8 cellular contexts compared by ENCODE assay signal in genomic region chr15:49154799-49155109, GRCh38. TPM values are rescaled to one million over a fixed set of nuclear protein-coding genes. Genes with fewer than 3 reads are reported as not detected.
A peak's percentile ranks its signal among the peaks of the same experiment; 100 is the strongest.
DNase-seq lines count a peak whose midpoint lies in the region; ATAC-seq, FAIRE-seq and TF ChIP-seq lines count a peak whose summit lies in the region.

No MANE protein-coding gene starts in this region.

- WGBS in HepG2 (ENCODE audit: low lambda C conversion rate) = 0% methylated on average over 7 of the region's 7 CpGs
- WGBS in upper lobe of left lung, 2 donors = 1% methylated on average over 5 to 7 of the region's 7 CpGs

- H3K4me2 ChIP-seq in HepG2 (ENCODE audit: low read depth, low read length) = peak overlapping the region; percentile 84

- peaks cover 68% of the 10 kb centered on the region for H3K79me2 ChIP-seq in HepG2 (ENCODE audit: insufficient read depth, low read length)

- intact Hi-C loops in HepG2 (cut with micrococcal nuclease; ENCODE audit: unreplicated experiment) = loop anchor here (2.0 kb wide), 2 partner anchors 16 to 70 kb away; partner anchors contain the start of gene GALK2

- POLR2A ChIA-PET in AG04449 (lab: Yijun Ruan, JAX) = no interaction called here
- POLR2A ChIA-PET in HEK293 (lab: Yijun Ruan, JAX) = interaction anchor here (1.2 to 2.5 kb wide), 3 partner anchors 15 to 179 kb away, joined by 3 to 27 read pairs (median 6); partner anchors contain the start of genes GALK2 and SECISBP2L
- POLR2A ChIA-PET in HepG2 (lab: Yijun Ruan, JAX) = interaction anchor here (3.7 kb wide), 1 partner anchor 15 kb away, joined by 40 read pairs; the partner anchor contains the start of gene GALK2

- peaks cover 4% of the 10 kb centered on the region; the same call in 1 of the 2 replicates for H3K4me1 ChIP-seq in HEK293 (ENCODE audit: control insufficient read depth, insufficient read depth, low read length)
- H3K4me1 ChIP-seq in HepG2 (ENCODE audit: insufficient read depth, low read length) = peaks cover 31% of the 10 kb centered on the region
- peaks cover 21 to 49% (median 35%) of the 10 kb centered on the region in 4 donors for H3K4me1 ChIP-seq in upper lobe of left lung

- TF ChIP-seq POLR2A in HepG2 (IDR thresholded peaks at IDR 0.05; ENCODE audit: insufficient read depth in 1 of 2, low read depth in 2 of 2, low read length in 2 of 2) = no peak
- TF ChIP-seq POLR2A in upper lobe of left lung (IDR thresholded peaks at IDR 0.05) = no peak

- CTCF ChIA-PET in AG04449 (lab: Yijun Ruan, JAX) = interaction anchor here (0.8 to 3.2 kb wide), 3 partner anchors 9 to 293 kb away, joined by 3 to 28 read pairs (median 4); partner anchors contain the start of gene FGF7
- CTCF ChIA-PET in HEK293 (lab: Yijun Ruan, JAX) = interaction anchor here (0.6 to 2.6 kb wide), 2 partner anchors 9 to 908 kb away, joined by 4 to 11 read pairs; no protein-coding TSS in a partner anchor
- CTCF ChIA-PET in HepG2 (lab: Yijun Ruan, JAX; ENCODE audit: low intra/inter-chr PET ratio, low total read pairs) = no interaction called here

- TF ChIP-seq EP300 in HepG2 (IDR thresholded peaks at IDR 0.05; ENCODE audit: low read depth in 2 of 2, low read length in 2 of 2) = no peak
- TF ChIP-seq EP300 in HepG2 (CRISPR knock-in tag; IDR thresholded peaks at IDR 0.05; ENCODE audit: borderline replicate concordance) = no peak
- TF ChIP-seq EP300 in upper lobe of left lung (IDR thresholded peaks at IDR 0.05) = no peak

- no peak for TF ChIP-seq RAD21 in HepG2 (CRISPR knock-in tag; IDR thresholded peaks at IDR 0.05)

- no peaks in the 10 kb centered on the region for H3K9me3 Mint-ChIP-seq in activated naive CD8-positive, alpha-beta T cell treated with anti-CD3 and anti-CD28 coated beads for 36 hours

- H3K27me3 Mint-ChIP-seq in activated naive CD8-positive, alpha-beta T cell treated with anti-CD3 and anti-CD28 coated beads for 36 hours = no peaks in the 10 kb centered on the region

- peak overlapping the region; percentile 88 for H3K9ac ChIP-seq in HepG2 (ENCODE audit: insufficient read depth, low read depth, low read length)

- peak overlapping the region; percentile 76 for H3K4me3 ChIP-seq in AG04449 (ENCODE audit: low read depth, low read length)
- H3K4me3 ChIP-seq in HEK293 (ENCODE audit: low read depth, low read length) = peak overlapping the region; percentile 96
- H3K4me3 ChIP-seq in HepG2 (replicated peaks in 1 of 3; ENCODE audit: insufficient read depth in 1 of 3, low read depth in 2 of 3, low read length in 3 of 3) = peak overlapping the region; percentile 68 to 86 (median 82)
- peak overlapping the region; percentile 68 to 95 (median 85) for H3K4me3 ChIP-seq in upper lobe of left lung

- DNase-seq in AG04449 (ENCODE audit: low read depth, low spot score) = no peak
- no peak for DNase-seq in activated naive CD8-positive, alpha-beta T cell treated with anti-CD3 and anti-CD28 coated beads for 36 hours
- DNase-seq in HepG2 (ENCODE audit: low spot score) = peak; percentile 4
- DNase-seq in upper lobe of left lung = no peak
- DNase-seq in Ammon's horn (ENCODE audit: low spot score) = no peak
- no peak for DNase-seq in NCI-H2227 (lab: John Stamatoyannopoulos, UW; ENCODE audit: unreplicated experiment)
- no peak for DNase-seq in COR-L47 (lab: John Stamatoyannopoulos, UW)

- no peak overlapping the region for H2AFZ ChIP-seq in HepG2 (ENCODE audit: low read length)

- no TSS peak for BruUV-seq in HepG2 (replicated peaks; lab: Mats Ljungman, UMichigan)

- H4K20me1 ChIP-seq in HepG2 (ENCODE audit: insufficient read depth, low read length) = peaks cover 20% of the 10 kb centered on the region

- ATAC-seq in HepG2 (peak; percentile 27), upper lobe of left lung (ENCODE audit: low FRiP score in 2 of 2) (no peak)

- in situ Hi-C loops in HepG2 (cut with HindIII; ENCODE audit: extremely low pct_ligation_motif_present, low pct_unique_long_range_greater_than_20kb) = no loop called here

- H3K27ac Mint-ChIP-seq in activated naive CD8-positive, alpha-beta T cell treated with anti-CD3 and anti-CD28 coated beads for 36 hours = peak overlapping the region; percentile 99

- no peaks in the 10 kb centered on the region for H3K9me3 ChIP-seq in HEK293 (ENCODE audit: control insufficient read depth, insufficient read depth, low read depth, low read length)
- no peaks in the 10 kb centered on the region for H3K9me3 ChIP-seq in HepG2 (ENCODE audit: low read length)
- no peaks in the 10 kb centered on the region for H3K9me3 ChIP-seq in upper lobe of left lung

- peaks cover 50% of the 10 kb centered on the region for H3K4me1 Mint-ChIP-seq in activated naive CD8-positive, alpha-beta T cell treated with anti-CD3 and anti-CD28 coated beads for 36 hours

- H3K36me3 Mint-ChIP-seq in activated naive CD8-positive, alpha-beta T cell treated with anti-CD3 and anti-CD28 coated beads for 36 hours = peaks cover 21% of the 10 kb centered on the region

- H3K27ac ChIP-seq in HEK293 (ENCODE audit: extremely low read depth, low read depth, low read length) = peak overlapping the region; percentile 28; the same call in 1 of the 2 replicates
- peak overlapping the region; percentile 76 for H3K27ac ChIP-seq in HepG2 (ENCODE audit: extremely low read length, insufficient read depth, low read length)
- H3K27ac ChIP-seq in upper lobe of left lung = peak overlapping the region; percentile 88 to 95 (median 90)

- H3K27me3 ChIP-seq in HepG2 (ENCODE audit: control insufficient read depth in 1 of 2, insufficient read depth in 2 of 2, low read length in 2 of 2) (no peaks in the 10 kb centered on the region; a peak in 1 of 5 replicates), upper lobe of left lung (no peaks in the 10 kb centered on the region)

- TF ChIP-seq CTCF in AG04449 (IDR thresholded peaks at IDR 0.05; ENCODE audit: insufficient read depth, low read length, missing control alignments) = no peak
- TF ChIP-seq CTCF in HEK293 (tag by site-specific recombination; IDR thresholded peaks at IDR 0.05) = no peak
- no peak for TF ChIP-seq CTCF in HepG2 (CRISPR knock-in tag; IDR thresholded peaks at IDR 0.05)
- TF ChIP-seq CTCF in upper lobe of left lung (IDR thresholded peaks at IDR 0.05) = no peak

- H3K4me3 Mint-ChIP-seq in activated naive CD8-positive, alpha-beta T cell treated with anti-CD3 and anti-CD28 coated beads for 36 hours = peak overlapping the region; percentile 99

- no peak for FAIRE-seq in HepG2 (lab: Jason Lieb, UNC)

- H3K36me3 ChIP-seq in HEK293 (ENCODE audit: control insufficient read depth in 2 of 2, insufficient read depth in 1 of 2, low read length in 2 of 2) (no peaks in the 10 kb centered on the region), HepG2 (replicated peaks in 1 of 2; ENCODE audit: control insufficient read depth in 1 of 2, insufficient read depth in 2 of 2, low read length in 2 of 2) (no peaks in the 10 kb centered on the region), upper lobe of left lung (no peaks in the 10 kb centered on the region)

RNA-seq across cellular contexts. Expression of gene COPS2, which starts 0.6 kb away (rescaled TPM):
- 100 to 1,000 TPM; 109 to 113 TPM for total RNA-seq in activated naive CD8-positive, alpha-beta T cell treated with anti-CD3 and anti-CD28 coated beads for 36 hours
- total RNA-seq in HepG2 (2016; rRNA removed; fragmentation: Illumina TruSeq; extraction: Trizol) = 66.3 and 138 TPM in 2 replicates
- total RNA-seq in HepG2 (2016; cell fraction: cytosol; rRNA removed; fragmentation: Illumina TruSeq; extraction: Trizol; ENCODE audit: low read depth) = 16.9 and 17.5 TPM in 2 replicates
- total RNA-seq in HepG2 (2016; cell fraction: insoluble cytoplasmic fraction; rRNA removed; fragmentation: Illumina TruSeq; extraction: Trizol) = 67.4 and 133 TPM in 2 replicates
- total RNA-seq in HepG2 (2016; cell fraction: membrane; rRNA removed; fragmentation: Illumina TruSeq; extraction: Trizol) = 39.0 and 53.3 TPM in 2 replicates
- total RNA-seq in HepG2 (2016; cell fraction: nucleus; rRNA removed; fragmentation: Illumina TruSeq; extraction: Trizol) = 49.0 and 49.9 TPM in 2 replicates
- 25.7 and 37.8 TPM in 2 replicates for polyA plus RNA-seq in HepG2 (2011; rRNA removed)
- polyA plus RNA-seq in HepG2 (2011; cell fraction: cytosol; rRNA removed) = 15.6 and 21.6 TPM in 2 replicates
- polyA plus RNA-seq in HepG2 (2011; cell fraction: nucleus; rRNA removed) = 7.0 and 7.2 TPM in 2 replicates
- 58.5 and 91.3 TPM in 2 replicates for polyA plus RNA-seq in HepG2 (2012)
- polyA plus RNA-seq in HepG2 (2016; cell fraction: cytosol; fragmentation: Illumina TruSeq; extraction: Trizol; ENCODE audit: low read depth) = 14.3 and 14.8 TPM in 2 replicates
- 152 and 162 TPM in 2 replicates for polyA plus RNA-seq in HepG2 (2016; cell fraction: insoluble cytoplasmic fraction; fragmentation: Illumina TruSeq; extraction: Trizol; ENCODE audit: low read depth)
- polyA plus RNA-seq in HepG2 (2016; cell fraction: membrane; fragmentation: Illumina TruSeq; extraction: Trizol; ENCODE audit: low read depth) = 29.6 and 29.9 TPM in 2 replicates
- polyA plus RNA-seq in HepG2 (2016; cell fraction: nucleus; fragmentation: Illumina TruSeq; extraction: Trizol; ENCODE audit: insufficient read depth, low read depth) = 46.6 and 52.8 TPM in 2 replicates
- polyA minus RNA-seq in HepG2 (2011; rRNA and poly(A)+ RNA removed; ENCODE audit: low replicate concordance) = 8.9 and 27.8 TPM in 2 replicates
- polyA minus RNA-seq in HepG2 (2011; cell fraction: cytosol; rRNA and poly(A)+ RNA removed) = 34.3 and 37.6 TPM in 2 replicates
- polyA minus RNA-seq in HepG2 (2011; cell fraction: nucleus; rRNA and poly(A)+ RNA removed) = 61.2 and 72.2 TPM in 2 replicates
- 10 to 100 TPM; 16.8 to 65.0 (median 43.0) TPM for total RNA-seq in upper lobe of left lung

RNA-seq across cellular contexts. Expression of gene GALK2, which starts 15.3 kb away (rescaled TPM):
- 10 to 100 TPM; 25.4 to 26.1 TPM for total RNA-seq in activated naive CD8-positive, alpha-beta T cell treated with anti-CD3 and anti-CD28 coated beads for 36 hours
- total RNA-seq in HepG2 (2016; rRNA removed; fragmentation: Illumina TruSeq; extraction: Trizol) (32.8 and 45.5 TPM in 2 replicates), upper lobe of left lung (10 to 100 TPM; 14.2 to 63.9 (median 40.7) TPM)
- total RNA-seq in HepG2 (2016; cell fraction: cytosol; rRNA removed; fragmentation: Illumina TruSeq; extraction: Trizol; ENCODE audit: low read depth) = 72.1 and 80.6 TPM in 2 replicates
- total RNA-seq in HepG2 (2016; cell fraction: insoluble cytoplasmic fraction; rRNA removed; fragmentation: Illumina TruSeq; extraction: Trizol) = 34.2 and 46.1 TPM in 2 replicates
- 33.4 and 33.6 TPM in 2 replicates for total RNA-seq in HepG2 (2016; cell fraction: membrane; rRNA removed; fragmentation: Illumina TruSeq; extraction: Trizol)
- 29.3 and 32.8 TPM in 2 replicates for total RNA-seq in HepG2 (2016; cell fraction: nucleus; rRNA removed; fragmentation: Illumina TruSeq; extraction: Trizol)
- polyA plus RNA-seq in HepG2 (2011; rRNA removed) = 15.5 and 17.6 TPM in 2 replicates
- polyA plus RNA-seq in HepG2 (2011; cell fraction: cytosol; rRNA removed) = 17.8 and 18.0 TPM in 2 replicates
- polyA plus RNA-seq in HepG2 (2011; cell fraction: nucleus; rRNA removed) = 10.2 and 12.7 TPM in 2 replicates
- 11.5 and 15.3 TPM in 2 replicates for polyA plus RNA-seq in HepG2 (2012)
- polyA plus RNA-seq in HepG2 (2016; cell fraction: cytosol; fragmentation: Illumina TruSeq; extraction: Trizol; ENCODE audit: low read depth) = 1.6 and 1.9 TPM in 2 replicates
- 29.5 and 33.0 TPM in 2 replicates for polyA plus RNA-seq in HepG2 (2016; cell fraction: insoluble cytoplasmic fraction; fragmentation: Illumina TruSeq; extraction: Trizol; ENCODE audit: low read depth)
- polyA plus RNA-seq in HepG2 (2016; cell fraction: membrane; fragmentation: Illumina TruSeq; extraction: Trizol; ENCODE audit: low read depth) = 4.7 and 5.0 TPM in 2 replicates
- 15.1 and 15.4 TPM in 2 replicates for polyA plus RNA-seq in HepG2 (2016; cell fraction: nucleus; fragmentation: Illumina TruSeq; extraction: Trizol; ENCODE audit: insufficient read depth, low read depth)
- polyA minus RNA-seq in HepG2 (2011; rRNA and poly(A)+ RNA removed; ENCODE audit: low replicate concordance) = 26.0 and 77.8 TPM in 2 replicates
- 18.2 and 19.0 TPM in 2 replicates for polyA minus RNA-seq in HepG2 (2011; cell fraction: cytosol; rRNA and poly(A)+ RNA removed)
- 41.5 and 42.8 TPM in 2 replicates for polyA minus RNA-seq in HepG2 (2011; cell fraction: nucleus; rRNA and poly(A)+ RNA removed)

Comparison
In these comparisons a context has a peak if more than half of its experiments do, and no peak if none do; other contexts are left out.
1. H3K27ac ChIP-seq: peak in every context shown above with its lines; median percentile 90 in upper lobe of left lung; 76 in HepG2; 28 in HEK293.